Comparison of ENCODE assay signal across 8 cellular contexts in the genomic region with DNA sequence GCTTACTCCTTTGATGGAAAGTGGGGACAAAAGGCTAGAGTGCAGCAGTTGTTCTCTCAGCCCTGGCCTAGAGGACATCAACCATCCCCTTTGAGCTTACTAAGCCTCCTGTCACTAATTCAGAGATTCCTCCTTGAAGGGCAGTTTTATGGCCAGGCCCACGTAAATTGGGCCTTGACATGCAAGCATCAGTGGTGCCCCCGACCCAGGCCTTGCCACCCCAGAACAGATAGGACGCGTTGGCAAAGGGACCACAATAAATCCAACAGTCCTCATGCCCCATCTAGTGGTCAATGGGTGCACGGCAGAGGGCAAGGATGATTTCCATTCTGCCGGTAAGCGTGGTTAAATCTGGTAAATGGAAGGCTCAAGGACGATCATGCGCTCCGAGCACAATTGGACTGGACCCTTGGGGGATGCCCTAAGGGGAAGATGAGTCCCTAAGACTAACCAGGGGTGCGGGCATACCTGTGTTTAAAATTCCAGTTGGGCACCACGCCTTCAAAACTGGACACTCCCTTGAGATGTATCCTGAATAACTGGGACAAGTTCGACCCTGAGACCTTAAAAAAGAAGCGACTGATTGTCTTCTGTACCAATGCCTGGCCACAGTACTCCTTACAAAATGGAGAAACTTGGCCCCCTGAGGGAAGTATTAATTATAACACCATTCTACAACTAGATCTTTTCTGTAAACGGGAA. TPM values are rescaled to one million over a fixed set of nuclear protein-coding genes. Genes with fewer than 3 reads are reported as not detected.
DNase-seq lines count a peak whose midpoint lies in the region; ATAC-seq and TF ChIP-seq lines count a peak whose summit lies in the region.

No MANE protein-coding gene starts in this region.

- peak overlapping the region in 6 of 7 donors; percentile 79 to 93 (median 84) for H3K27ac Mint-ChIP-seq in CD4-positive, alpha-beta memory T cell

- TF ChIP-seq CTCF in RWPE2 (IDR thresholded peaks at IDR 0.05; ENCODE audit: poor library complexity, severe bottlenecking), result peak; percentile 78
- peak; percentile 70 to 85 (median 82) for TF ChIP-seq CTCF in uterus (IDR thresholded peaks at IDR 0.05)

- peak; percentile 96 for ATAC-seq in HG03442 (IDR thresholded peaks at IDR 0.05; ENCODE audit: unreplicated experiment)
- peak; percentile 67; the same call in 2 of the 3 replicates for ATAC-seq in RWPE2 (ENCODE audit: low read depth)

- no peak overlapping the region for H3K4me3 ChIP-seq in CD4-positive, alpha-beta memory T cell (ENCODE audit: low read length in 2 of 2)
- H3K4me3 ChIP-seq in RWPE2 (ENCODE audit: severe bottlenecking) (no peak overlapping the region), uterus (no peak overlapping the region)

- H3K36me3 Mint-ChIP-seq in CD4-positive, alpha-beta memory T cell, result peaks cover 7 to 18% of the 10 kb centered on the region in 2 donors

- CTCF ChIA-PET in CD4-positive, alpha-beta memory T cell (lab: Charles Lee; ENCODE audit: partially characterized antibody), result interaction anchor here (0.9 to 1.0 kb wide), 8 partner anchors 13 to 643 kb away, joined by 3 to 4 read pairs (median 3); no protein-coding TSS in a partner anchor

- no peaks in the 10 kb centered on the region for H3K27me3 Mint-ChIP-seq in CD4-positive, alpha-beta memory T cell

- peak; percentile 54 to 62 (median 57) for DNase-seq in CD4-positive, alpha-beta memory T cell
- DNase-seq in GM19240 (ENCODE audit: insufficient read length, low spot score), result peak; percentile 11
- no peak for DNase-seq in RWPE2 (ENCODE audit: low spot score)
- peak; percentile 72 for DNase-seq in activated naive CD4-positive, alpha-beta T cell treated with Interleukin-2 at 50 U/mL for 16 hours
- DNase-seq in glomerular visceral epithelial cell (ENCODE audit: extremely low spot score), result peak; percentile 34
- DNase-seq in posterior cingulate gyrus, result peak; percentile 31 to 91 (median 68)
- DNase-seq in uterus, result peak; percentile 46 to 54

- no peaks in the 10 kb centered on the region for H3K27me3 ChIP-seq in CD4-positive, alpha-beta memory T cell (ENCODE audit: insufficient read depth, low read length)
- no peaks in the 10 kb centered on the region for H3K27me3 ChIP-seq in RWPE2 (ENCODE audit: insufficient read depth, poor library complexity, severe bottlenecking)
- no peaks in the 10 kb centered on the region for H3K27me3 ChIP-seq in uterus

- H3K4me1 Mint-ChIP-seq in CD4-positive, alpha-beta memory T cell, result peaks cover 41 to 72% (median 54%) of the 10 kb centered on the region in 4 donors

- intact Hi-C loops in CD4-positive, alpha-beta memory T cell (cut with micrococcal nuclease), result loop anchor here (1.0 to 5.0 kb wide), 6 partner anchors 54 to 643 kb away; no protein-coding TSS in a partner anchor
- intact Hi-C loops in posterior cingulate gyrus (cut with DNase I), result loop anchor here (10.0 kb wide), 1 partner anchor 334 kb away; no protein-coding TSS in a partner anchor
- intact Hi-C loops in uterus (cut with DNase I; ENCODE audit: low total_unique reads), result no loop called here

- no peaks in the 10 kb centered on the region for H3K36me3 ChIP-seq in CD4-positive, alpha-beta memory T cell (ENCODE audit: insufficient read depth, low read length)
- H3K36me3 ChIP-seq in RWPE2 (ENCODE audit: low read depth), result no peaks in the 10 kb centered on the region
- H3K36me3 ChIP-seq in uterus, result no peaks in the 10 kb centered on the region

- no peak for TF ChIP-seq POLR2A in uterus (IDR thresholded peaks at IDR 0.05)

- H3K4me3 Mint-ChIP-seq in CD4-positive, alpha-beta memory T cell, result peak overlapping the region in 4 of 8 donors; percentile 8 to 59 (median 42)

- H3K9me3 ChIP-seq in CD4-positive, alpha-beta memory T cell (ENCODE audit: control insufficient read depth in 1 of 2, low read length in 2 of 2), result no peaks in the 10 kb centered on the region
- no peaks in the 10 kb centered on the region for H3K9me3 ChIP-seq in RWPE2 (ENCODE audit: severe bottlenecking)
- no peaks in the 10 kb centered on the region for H3K9me3 ChIP-seq in uterus

- peaks cover 22% of the 10 kb centered on the region for H3K4me1 ChIP-seq in CD4-positive, alpha-beta memory T cell (ENCODE audit: insufficient read depth, low read length)
- H3K4me1 ChIP-seq in RWPE2 (ENCODE audit: insufficient read depth, poor library complexity, severe bottlenecking) (no peaks in the 10 kb centered on the region), uterus (no peaks in the 10 kb centered on the region)

- H3K9me3 Mint-ChIP-seq in CD4-positive, alpha-beta memory T cell, result no peaks in the 10 kb centered on the region

- POLR2A ChIA-PET in CD4-positive, alpha-beta memory T cell (lab: Charles Lee; ENCODE audit: partially characterized antibody), result no interaction called here

- no peak overlapping the region for H3K27ac ChIP-seq in CD4-positive, alpha-beta memory T cell (ENCODE audit: low read depth, low read length)
- no peak overlapping the region for H3K27ac ChIP-seq in RWPE2 (ENCODE audit: poor library complexity, severe bottlenecking)
- no peak overlapping the region for H3K27ac ChIP-seq in uterus

RNA-seq across cellular contexts. Expression of a gene that starts 32.6 kb away (rescaled TPM):
- total RNA-seq in CD4-positive, alpha-beta memory T cell, result 10 to 100 TPM; 64.9 to 71.1 TPM
- polyA plus RNA-seq in CD4-positive, alpha-beta memory T cell, result 10 to 100 TPM; 32.7 to 35.9 TPM
- 100 to 1,000 TPM in 1 of 4 donors, 10 to 100 TPM in 3; 32.7 to 968 (median 64.4) TPM for total RNA-seq in uterus
